Comparison of ENCODE assay signal across 1 cellular context in the genomic region with DNA sequence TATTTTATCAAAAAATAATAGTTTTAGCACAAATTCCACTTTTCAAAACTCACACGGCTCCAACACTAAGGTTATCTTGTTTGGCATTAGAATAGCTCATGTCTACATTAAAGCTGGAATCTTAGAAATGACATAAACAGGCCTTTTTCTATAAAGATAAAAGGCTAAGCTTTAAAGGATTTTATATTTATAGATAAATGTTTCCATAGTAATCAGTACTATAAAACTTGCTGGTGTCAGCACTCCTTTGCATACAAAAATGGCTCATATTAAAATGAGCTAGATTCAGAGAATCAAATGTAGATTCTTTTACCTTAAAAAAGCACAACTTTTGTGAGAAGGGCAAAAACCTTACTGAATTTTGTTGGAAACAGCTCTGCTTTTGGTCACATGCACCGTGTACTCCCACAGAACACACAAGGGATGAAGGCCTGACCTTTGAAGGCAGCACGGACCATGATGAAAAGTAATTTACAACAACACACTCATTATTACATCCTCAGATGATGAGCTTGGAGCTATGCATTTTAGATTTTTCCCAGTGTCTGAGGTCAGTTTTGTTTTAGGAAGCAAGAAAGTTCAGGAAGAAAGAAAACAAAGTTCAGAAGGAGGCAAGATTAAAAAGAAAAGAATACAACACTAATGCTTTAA.
TF ChIP-seq lines count a peak whose summit lies in the region.

No MANE protein-coding gene starts in this region.

TF ChIP-seq in GM23338, 12 proteins besides CTCF, POLR2A, EP300 and RAD21 (continued from another document):
- TF ChIP-seq, protein P1, sequence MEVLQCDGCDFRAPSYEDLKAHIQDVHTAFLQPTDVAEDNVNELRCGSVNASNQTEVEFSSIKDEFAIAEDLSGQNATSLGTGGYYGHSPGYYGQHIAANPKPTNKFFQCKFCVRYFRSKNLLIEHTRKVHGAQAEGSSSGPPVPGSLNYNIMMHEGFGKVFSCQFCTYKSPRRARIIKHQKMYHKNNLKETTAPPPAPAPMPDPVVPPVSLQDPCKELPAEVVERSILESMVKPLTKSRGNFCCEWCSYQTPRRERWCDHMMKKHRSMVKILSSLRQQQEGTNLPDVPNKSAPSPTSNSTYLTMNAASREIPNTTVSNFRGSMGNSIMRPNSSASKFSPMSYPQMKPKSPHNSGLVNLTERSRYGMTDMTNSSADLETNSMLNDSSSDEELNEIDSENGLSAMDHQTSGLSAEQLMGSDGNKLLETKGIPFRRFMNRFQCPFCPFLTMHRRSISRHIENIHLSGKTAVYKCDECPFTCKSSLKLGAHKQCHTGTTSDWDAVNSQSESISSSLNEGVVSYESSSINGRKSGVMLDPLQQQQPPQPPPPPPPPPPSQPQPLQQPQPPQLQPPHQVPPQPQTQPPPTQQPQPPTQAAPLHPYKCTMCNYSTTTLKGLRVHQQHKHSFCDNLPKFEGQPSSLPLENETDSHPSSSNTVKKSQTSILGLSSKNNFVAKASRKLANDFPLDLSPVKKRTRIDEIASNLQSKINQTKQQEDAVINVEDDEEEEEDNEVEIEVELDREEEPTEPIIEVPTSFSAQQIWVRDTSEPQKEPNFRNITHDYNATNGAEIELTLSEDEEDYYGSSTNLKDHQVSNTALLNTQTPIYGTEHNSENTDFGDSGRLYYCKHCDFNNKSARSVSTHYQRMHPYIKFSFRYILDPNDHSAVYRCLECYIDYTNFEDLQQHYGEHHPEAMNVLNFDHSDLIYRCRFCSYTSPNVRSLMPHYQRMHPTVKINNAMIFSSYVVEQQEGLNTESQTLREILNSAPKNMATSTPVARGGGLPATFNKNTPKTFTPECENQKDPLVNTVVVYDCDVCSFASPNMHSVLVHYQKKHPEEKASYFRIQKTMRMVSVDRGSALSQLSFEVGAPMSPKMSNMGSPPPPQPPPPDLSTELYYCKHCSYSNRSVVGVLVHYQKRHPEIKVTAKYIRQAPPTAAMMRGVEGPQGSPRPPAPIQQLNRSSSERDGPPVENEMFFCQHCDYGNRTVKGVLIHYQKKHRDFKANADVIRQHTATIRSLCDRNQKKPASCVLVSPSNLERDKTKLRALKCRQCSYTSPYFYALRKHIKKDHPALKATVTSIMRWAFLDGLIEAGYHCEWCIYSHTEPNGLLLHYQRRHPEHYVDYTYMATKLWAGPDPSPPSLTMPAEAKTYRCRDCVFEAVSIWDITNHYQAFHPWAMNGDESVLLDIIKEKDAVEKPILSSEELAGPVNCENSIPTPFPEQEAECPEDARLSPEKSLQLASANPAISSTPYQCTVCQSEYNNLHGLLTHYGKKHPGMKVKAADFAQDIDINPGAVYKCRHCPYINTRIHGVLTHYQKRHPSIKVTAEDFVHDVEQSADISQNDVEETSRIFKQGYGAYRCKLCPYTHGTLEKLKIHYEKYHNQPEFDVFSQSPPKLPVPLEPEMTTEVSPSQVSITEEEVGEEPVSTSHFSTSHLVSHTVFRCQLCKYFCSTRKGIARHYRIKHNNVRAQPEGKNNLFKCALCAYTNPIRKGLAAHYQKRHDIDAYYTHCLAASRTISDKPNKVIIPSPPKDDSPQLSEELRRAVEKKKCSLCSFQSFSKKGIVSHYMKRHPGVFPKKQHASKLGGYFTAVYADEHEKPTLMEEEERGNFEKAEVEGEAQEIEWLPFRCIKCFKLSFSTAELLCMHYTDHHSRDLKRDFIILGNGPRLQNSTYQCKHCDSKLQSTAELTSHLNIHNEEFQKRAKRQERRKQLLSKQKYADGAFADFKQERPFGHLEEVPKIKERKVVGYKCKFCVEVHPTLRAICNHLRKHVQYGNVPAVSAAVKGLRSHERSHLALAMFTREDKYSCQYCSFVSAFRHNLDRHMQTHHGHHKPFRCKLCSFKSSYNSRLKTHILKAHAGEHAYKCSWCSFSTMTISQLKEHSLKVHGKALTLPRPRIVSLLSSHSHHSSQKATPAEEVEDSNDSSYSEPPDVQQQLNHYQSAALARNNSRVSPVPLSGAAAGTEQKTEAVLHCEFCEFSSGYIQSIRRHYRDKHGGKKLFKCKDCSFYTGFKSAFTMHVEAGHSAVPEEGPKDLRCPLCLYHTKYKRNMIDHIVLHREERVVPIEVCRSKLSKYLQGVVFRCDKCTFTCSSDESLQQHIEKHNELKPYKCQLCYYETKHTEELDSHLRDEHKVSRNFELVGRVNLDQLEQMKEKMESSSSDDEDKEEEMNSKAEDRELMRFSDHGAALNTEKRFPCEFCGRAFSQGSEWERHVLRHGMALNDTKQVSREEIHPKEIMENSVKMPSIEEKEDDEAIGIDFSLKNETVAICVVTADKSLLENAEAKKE (CRISPR knock-in tag; IDR thresholded peaks at IDR 0.05): no peak
TF ChIP-seq in GM23338: peak in this region for 0.
